28 cellular contexts compared by ENCODE assay signal in genomic region chr3:44506556-44506955, GRCh38. TPM values are rescaled to one million over a fixed set of nuclear protein-coding genes. Genes with fewer than 3 reads are reported as not detected.
"Had no signal": no experiment of that assay in that cellular context is flagged by ENCODE, and none has a peak within 500 bp of the region (broad histone marks: within the 10 kb centered on the region; RNA-seq: fewer than 3 reads in every experiment).

No MANE protein-coding gene starts in this region.

- H3K27me3 ChIP-seq: adrenal gland, ascending aorta, breast epithelium, colonic mucosa, dorsolateral prefrontal cortex, esophagus squamous epithelium, gastrocnemius medialis, heart left ventricle, stomach, suprapubic skin, tibial nerve, uterus had no signal

- H3K27ac ChIP-seq: adrenal gland, ascending aorta, breast epithelium, colonic mucosa, dorsolateral prefrontal cortex, esophagus squamous epithelium, gastrocnemius medialis, heart left ventricle, parathyroid adenoma, stomach, suprapubic skin, tibial nerve, uterus had no signal

- ATAC-seq: effector memory CD8-positive, alpha-beta T cell; gastrocnemius medialis; heart left ventricle; left cardiac atrium; natural killer cell treated with Interleukin-12 subunit alpha and Interleukin-12 subunit beta and Interleukin-15 and Interleukin-18, amount 100 ng/mL, for 72 hours; sciatic nerve; stimulated activated effector memory CD8-positive, alpha-beta T cell treated with anti-CD3 and anti-CD28 coated beads, Interleukin-12 subunit alpha, Interleukin-12 subunit beta, amount 100 ng/mL, for 72 hours; T-helper 17 cell had no signal

- H3K27me3 Mint-ChIP-seq: activated CD4-positive, alpha-beta memory T cell treated with anti-CD3 and anti-CD28 coated beads for 36 hours; central memory CD8-positive, alpha-beta T cell; effector memory CD8-positive, alpha-beta T cell; natural killer cell treated with Interleukin-12 subunit alpha and Interleukin-12 subunit beta and Interleukin-15 and Interleukin-18, amount 100 ng/mL, for 72 hours; T-helper 17 cell had no signal

- H3K9me3 ChIP-seq: colonic mucosa, gastrocnemius medialis, suprapubic skin had no signal

- H3K4me3 ChIP-seq: adrenal gland, ascending aorta, breast epithelium, colonic mucosa, dorsolateral prefrontal cortex, esophagus squamous epithelium, gastrocnemius medialis, heart left ventricle, stomach, suprapubic skin, tibial nerve, uterus had no signal

- DNase-seq: activated CD4-positive, alpha-beta memory T cell treated with anti-CD3 and anti-CD28 coated beads for 36 hours; activated CD4-positive, alpha-beta T cell treated with anti-CD3 and anti-CD28 coated beads for 48 hours; activated naive CD4-positive, alpha-beta T cell treated with anti-CD3 and anti-CD28 coated beads for 36 hours; activated T-cell treated with anti-CD3 and anti-CD28 coated beads, Interleukin-2, amount 50 U/mL, for 48 hours; adrenal gland; colonic mucosa; dorsolateral prefrontal cortex; effector memory CD8-positive, alpha-beta T cell; esophagus squamous epithelium; gastrocnemius medialis; heart left ventricle; islet precursor cell; left cardiac atrium; nucleus accumbens; small intestine; stimulated activated CD4-positive, alpha-beta T cell treated with anti-CD3 and anti-CD28 coated beads, Interleukin-2, amount 100 ng/mL, for 24 hours; stomach; T-helper 17 cell; uterus had no signal

- H3K36me3 ChIP-seq: adrenal gland, breast epithelium, uterus had no signal

- H3K4me1 ChIP-seq: colonic mucosa had no signal

- H3K9ac ChIP-seq: parathyroid adenoma had no signal

- H3K27ac Mint-ChIP-seq: activated CD4-positive, alpha-beta memory T cell treated with anti-CD3 and anti-CD28 coated beads for 36 hours; activated naive CD4-positive, alpha-beta T cell treated with anti-CD3 and anti-CD28 coated beads for 36 hours; natural killer cell treated with Interleukin-12 subunit alpha and Interleukin-12 subunit beta and Interleukin-15 and Interleukin-18, amount 100 ng/mL, for 72 hours; stimulated activated effector memory CD8-positive, alpha-beta T cell treated with anti-CD3 and anti-CD28 coated beads, Interleukin-12 subunit alpha, Interleukin-12 subunit beta, amount 100 ng/mL, for 72 hours; T-helper 17 cell had no signal

- H3K4me3 Mint-ChIP-seq: activated CD4-positive, alpha-beta memory T cell treated with anti-CD3 and anti-CD28 coated beads for 36 hours; activated naive CD4-positive, alpha-beta T cell treated with anti-CD3 and anti-CD28 coated beads for 36 hours; central memory CD8-positive, alpha-beta T cell; effector memory CD8-positive, alpha-beta T cell; natural killer cell treated with Interleukin-12 subunit alpha and Interleukin-12 subunit beta and Interleukin-15 and Interleukin-18, amount 100 ng/mL, for 72 hours; stimulated activated effector memory CD8-positive, alpha-beta T cell treated with anti-CD3 and anti-CD28 coated beads, Interleukin-12 subunit alpha, Interleukin-12 subunit beta, amount 100 ng/mL, for 72 hours; T-helper 17 cell had no signal

- H2AFZ ChIP-seq: parathyroid adenoma had no signal

RNA-seq across cellular contexts. Expression of gene ZKSCAN7, which starts 48.4 kb away (rescaled TPM):
- total RNA-seq: ascending aorta had no signal
